Comparison of ENCODE assay signal across 29 cellular contexts in genomic region chr1:168865850-168866620, GRCh38.
"Had no signal": no experiment of that assay in that cellular context is flagged by ENCODE, and none has a peak within 500 bp of the region (broad histone marks: within the 10 kb centered on the region; RNA-seq: fewer than 3 reads in every experiment).

No MANE protein-coding gene starts in this region.

- H3K36me3 Mint-ChIP-seq: activated CD4-positive, alpha-beta memory T cell treated with anti-CD3 and anti-CD28 coated beads for 36 hours; activated naive CD4-positive, alpha-beta T cell treated with anti-CD3 and anti-CD28 coated beads, Interleukin-2, amount 10 ng/mL, durations not matched to agents 7 days and 5 days had no signal

- DNase-seq: activated CD4-positive, alpha-beta memory T cell treated with anti-CD3 and anti-CD28 coated beads for 36 hours; activated CD4-positive, alpha-beta T cell treated with anti-CD3 and anti-CD28 coated beads, Interleukin-2, amount 10 ng/mL, durations not matched to agents 7 days and 5 days; activated CD4-positive, CD25-positive, alpha-beta regulatory T cell; activated CD8-positive, alpha-beta memory T cell treated with anti-CD3 and anti-CD28 coated beads for 24 hours; activated gamma-delta T cell treated with Interleukin-2 at 50 U/mL for 16 hours; activated naive CD4-positive, alpha-beta T cell treated with anti-CD3 and anti-CD28 coated beads, Interleukin-2, amount 10 ng/mL, durations not matched to agents 7 days and 5 days; activated naive CD8-positive, alpha-beta T cell treated with anti-CD3 and anti-CD28 coated beads, Interleukin-2, amount 10 ng/mL, durations not matched to agents 7 days and 5 days; activated T-cell treated with anti-CD3 and anti-CD28 coated beads for 4 hours; activated T-cell treated with anti-CD3 and anti-CD28 coated beads, Interleukin-2, amount 50 U/mL, for 48 hours; aorta; caudate nucleus; NCI-H1092; NCI-H1417; NCI-H1930; NCI-H2171; NCI-H2227 treated with DMSO at 0.1 percent for 48 hours; NCI-H446 treated with DMSO at 0.1 percent for 48 hours; NCI-H524 treated with DMSO at 0.1 percent for 48 hours; NCI-H748 treated with DMSO at 0.1 percent for 48 hours; NK-92 treated with Interleukin-12 subunit alpha and Interleukin-12 subunit beta, amount 100 ng/mL, for 24 hours; Peyer's patch; Right ventricle myocardium superior; SJCRH30; SK-N-SH; T-helper 1 cell had no signal

- H3K27ac Mint-ChIP-seq: activated CD4-positive, alpha-beta memory T cell treated with anti-CD3 and anti-CD28 coated beads for 36 hours; activated CD4-positive, alpha-beta T cell treated with anti-CD3 and anti-CD28 coated beads, Interleukin-2, amount 10 ng/mL, durations not matched to agents 7 days and 5 days; activated naive CD4-positive, alpha-beta T cell treated with anti-CD3 and anti-CD28 coated beads, Interleukin-2, amount 10 ng/mL, durations not matched to agents 7 days and 5 days; activated naive CD8-positive, alpha-beta T cell treated with anti-CD3 and anti-CD28 coated beads, Interleukin-2, amount 10 ng/mL, durations not matched to agents 7 days and 5 days; activated T-helper 2 cell treated with anti-CD3 and anti-CD28 coated beads, Interferon-gamma antibody, Interleukin-2, Interleukin-4, amounts not matched to agents 10 μg/mL and 5 μg/mL and 100 μg/mL, durations not matched to agents 14 hours and 24 hours and 36 hours had no signal

- H3K27me3 Mint-ChIP-seq: activated CD4-positive, alpha-beta memory T cell treated with anti-CD3 and anti-CD28 coated beads for 36 hours; activated CD4-positive, alpha-beta T cell treated with anti-CD3 and anti-CD28 coated beads, Interleukin-2, amount 10 ng/mL, durations not matched to agents 7 days and 5 days; activated naive CD4-positive, alpha-beta T cell treated with anti-CD3 and anti-CD28 coated beads, Interleukin-2, amount 10 ng/mL, durations not matched to agents 7 days and 5 days; activated naive CD8-positive, alpha-beta T cell treated with anti-CD3 and anti-CD28 coated beads, Interleukin-2, amount 10 ng/mL, durations not matched to agents 7 days and 5 days had no signal

- H3K4me3 ChIP-seq: breast epithelium, Peyer's patch, SJCRH30 had no signal

- H3K27me3 ChIP-seq: breast epithelium, Peyer's patch, SJCRH30 had no signal

- H3K9me3 Mint-ChIP-seq: activated naive CD4-positive, alpha-beta T cell treated with anti-CD3 and anti-CD28 coated beads, Interleukin-2, amount 10 ng/mL, durations not matched to agents 7 days and 5 days had no signal

- H3K4me1 ChIP-seq: SJCRH30 had no signal

- H3K9me3 ChIP-seq: SJCRH30, SK-N-SH had no signal

- H3K4me1 Mint-ChIP-seq: activated naive CD4-positive, alpha-beta T cell treated with anti-CD3 and anti-CD28 coated beads, Interleukin-2, amount 10 ng/mL, durations not matched to agents 7 days and 5 days had no signal

- H3K27ac ChIP-seq: Peyer's patch, RWPE1, SJCRH30, VCaP had no signal

- H3K36me3 ChIP-seq: breast epithelium, Peyer's patch, SJCRH30 had no signal

- H3K4me2 ChIP-seq: SK-N-SH had no signal

- H3K4me3 Mint-ChIP-seq: activated CD4-positive, alpha-beta memory T cell treated with anti-CD3 and anti-CD28 coated beads for 36 hours; activated CD4-positive, alpha-beta T cell treated with anti-CD3 and anti-CD28 coated beads, Interleukin-2, amount 10 ng/mL, durations not matched to agents 7 days and 5 days; activated naive CD4-positive, alpha-beta T cell treated with anti-CD3 and anti-CD28 coated beads, Interleukin-2, amount 10 ng/mL, durations not matched to agents 7 days and 5 days; activated naive CD8-positive, alpha-beta T cell treated with anti-CD3 and anti-CD28 coated beads, Interleukin-2, amount 10 ng/mL, durations not matched to agents 7 days and 5 days had no signal

- H3K9ac ChIP-seq: SK-N-SH had no signal
